30 cellular contexts compared by ENCODE assay signal in genomic region chr22:33455036-33455435, GRCh38.
"Had no signal": no experiment of that assay in that cellular context is flagged by ENCODE, and none has a peak within 500 bp of the region (broad histone marks: within the 10 kb centered on the region; RNA-seq: fewer than 3 reads in every experiment).

No MANE protein-coding gene starts in this region.

- ATAC-seq: activated CD8-positive, alpha-beta T cell treated with anti-CD3 and anti-CD28 coated beads for 36 hours; activated T-cell treated with anti-CD3 and anti-CD28 coated beads, Interleukin-2, amount 50 U/mL, for 72 hours; PC-3 had no signal

- DNase-seq: activated CD4-positive, alpha-beta T cell treated with anti-CD3 and anti-CD28 coated beads, Interleukin-2, amount 10 ng/mL, durations not matched to agents 24 days and 14 days; activated CD4-positive, alpha-beta T cell treated with anti-CD3 and anti-CD28 coated beads, Interleukin-2, amount 50 U/mL, for 4 hours; activated CD8-positive, alpha-beta T cell treated with anti-CD3 and anti-CD28 coated beads for 36 hours; activated gamma-delta T cell; activated naive CD4-positive, alpha-beta T cell treated with Interleukin-2 at 50 U/mL for 16 hours; activated naive CD8-positive, alpha-beta T cell treated with anti-CD3 and anti-CD28 coated beads, Interleukin-2, amount 10 ng/mL, durations not matched to agents 7 days and 5 days; activated T-cell treated with anti-CD3 and anti-CD28 coated beads, Interleukin-2, amount 50 U/mL, for 1 hour; activated T-cell treated with anti-CD3 and anti-CD28 coated beads, Interleukin-2, amount 50 U/mL, for 72 hours; amygdala; Karpas-422; KBM-7; NCI-H1105; NCI-H1417 treated with DMSO at 0.1 percent for 48 hours; NCI-H2029 treated with DMSO at 0.1 percent for 48 hours; NCI-H2107; NCI-H345; NCI-H524 treated with DMSO at 0.1 percent for 48 hours; NK-92 treated with Interleukin-12 subunit alpha and Interleukin-12 subunit beta, amount 100 ng/mL, for 24 hours; PC-3; Peyer's patch; RPMI8226; SHP77 treated with DMSO at 0.1 percent for 48 hours; SK-N-SH had no signal

- H3K4me3 ChIP-seq: ascending aorta, cardiac muscle cell, Peyer's patch, SJSA1 had no signal

- H3K27ac Mint-ChIP-seq: activated CD4-positive, alpha-beta T cell treated with anti-CD3 and anti-CD28 coated beads, Interleukin-2, amount 10 ng/mL, durations not matched to agents 24 days and 14 days; activated CD8-positive, alpha-beta T cell treated with anti-CD3 and anti-CD28 coated beads for 36 hours; activated naive CD4-positive, alpha-beta T cell treated with anti-CD3 and anti-CD28 coated beads, Interleukin-2, amount 50 U/mL, for 24 hours; activated naive CD8-positive, alpha-beta T cell treated with anti-CD3 and anti-CD28 coated beads, Interleukin-2, amount 10 ng/mL, durations not matched to agents 7 days and 5 days; activated T-cell treated with anti-CD3 and anti-CD28 coated beads, Interleukin-2, amount 50 U/mL, for 72 hours; activated T-helper 2 cell treated with anti-CD3 and anti-CD28 coated beads, Interferon-gamma antibody, Interleukin-2, Interleukin-4, amounts not matched to agents 10 μg/mL and 5 μg/mL and 100 μg/mL, durations not matched to agents 14 hours and 24 hours and 36 hours; T-helper 1 cell treated with Interleukin-12 subunit alpha and Interleukin-12 subunit beta and Interleukin-4 antibody, amounts not matched to agents 30 μg/mL and 1 μg/mL, for 36 hours; T-helper 2 cell treated with Interferon-gamma antibody and Interleukin-4, amounts not matched to agents 5 μg/mL and 100 μg/mL, for 36 hours had no signal

- H3K27me3 Mint-ChIP-seq: activated CD4-positive, alpha-beta T cell treated with anti-CD3 and anti-CD28 coated beads, Interleukin-2, amount 10 ng/mL, durations not matched to agents 24 days and 14 days; activated CD8-positive, alpha-beta T cell treated with anti-CD3 and anti-CD28 coated beads for 36 hours; activated naive CD8-positive, alpha-beta T cell treated with anti-CD3 and anti-CD28 coated beads, Interleukin-2, amount 10 ng/mL, durations not matched to agents 7 days and 5 days had no signal

- H3K9me3 ChIP-seq: ascending aorta, Peyer's patch, SJSA1, SK-N-SH had no signal

- H3K4me1 ChIP-seq: ascending aorta, Peyer's patch had no signal

- H3K36me3 Mint-ChIP-seq: activated naive CD4-positive, alpha-beta T cell treated with anti-CD3 and anti-CD28 coated beads, Interleukin-2, amount 50 U/mL, for 24 hours; activated naive CD8-positive, alpha-beta T cell treated with anti-CD3 and anti-CD28 coated beads, Interleukin-2, amount 10 ng/mL, durations not matched to agents 7 days and 5 days had no signal

- H3K36me3 ChIP-seq: ascending aorta, cardiac muscle cell, Peyer's patch, SJSA1 had no signal

- H3K4me1 Mint-ChIP-seq: activated CD4-positive, alpha-beta T cell treated with anti-CD3 and anti-CD28 coated beads, Interleukin-2, amount 10 ng/mL, durations not matched to agents 24 days and 14 days; activated naive CD4-positive, alpha-beta T cell treated with anti-CD3 and anti-CD28 coated beads, Interleukin-2, amount 50 U/mL, for 24 hours; activated naive CD8-positive, alpha-beta T cell treated with anti-CD3 and anti-CD28 coated beads, Interleukin-2, amount 10 ng/mL, durations not matched to agents 7 days and 5 days had no signal

- H3K9me3 Mint-ChIP-seq: activated CD4-positive, alpha-beta T cell treated with anti-CD3 and anti-CD28 coated beads, Interleukin-2, amount 10 ng/mL, durations not matched to agents 24 days and 14 days; activated CD8-positive, alpha-beta T cell treated with anti-CD3 and anti-CD28 coated beads for 36 hours; activated naive CD4-positive, alpha-beta T cell treated with anti-CD3 and anti-CD28 coated beads, Interleukin-2, amount 50 U/mL, for 24 hours; activated T-cell treated with anti-CD3 and anti-CD28 coated beads, Interleukin-2, amount 50 U/mL, for 72 hours had no signal

- H3K4me3 Mint-ChIP-seq: activated CD4-positive, alpha-beta T cell treated with anti-CD3 and anti-CD28 coated beads, Interleukin-2, amount 10 ng/mL, durations not matched to agents 24 days and 14 days; activated CD8-positive, alpha-beta T cell treated with anti-CD3 and anti-CD28 coated beads for 36 hours; activated naive CD4-positive, alpha-beta T cell treated with anti-CD3 and anti-CD28 coated beads, Interleukin-2, amount 50 U/mL, for 24 hours; activated naive CD8-positive, alpha-beta T cell treated with anti-CD3 and anti-CD28 coated beads, Interleukin-2, amount 10 ng/mL, durations not matched to agents 7 days and 5 days; activated T-cell treated with anti-CD3 and anti-CD28 coated beads, Interleukin-2, amount 50 U/mL, for 72 hours; T-helper 1 cell treated with Interleukin-12 subunit alpha and Interleukin-12 subunit beta and Interleukin-4 antibody, amounts not matched to agents 30 μg/mL and 1 μg/mL, for 36 hours; T-helper 2 cell treated with Interferon-gamma antibody and Interleukin-4, amounts not matched to agents 5 μg/mL and 100 μg/mL, for 36 hours had no signal
